Comparison of ENCODE assay signal across 2 cellular contexts in the genomic region with DNA sequence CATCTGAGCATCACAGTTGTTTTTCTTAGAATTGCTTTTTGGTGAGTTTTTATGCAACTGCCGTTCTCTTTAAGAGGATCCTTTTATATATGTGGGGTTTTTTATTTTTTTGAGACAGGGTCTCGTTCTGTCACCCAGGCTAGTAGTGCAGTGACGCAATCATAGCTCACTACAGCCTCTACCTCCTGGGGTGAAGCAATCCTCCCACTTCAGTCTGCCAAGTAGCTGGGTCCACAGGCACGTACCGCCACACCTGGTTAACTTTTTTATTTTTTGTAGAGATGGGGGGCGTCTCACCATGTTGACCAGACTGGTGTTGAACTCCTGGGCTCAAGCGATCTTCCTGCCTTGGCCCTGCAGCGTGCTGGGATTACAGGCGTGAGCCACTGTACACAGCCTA.
TF ChIP-seq lines count a peak whose summit lies in the region.

No MANE protein-coding gene starts in this region.

TF ChIP-seq in GM12891, 5 proteins besides CTCF, POLR2A, EP300 and RAD21 (continued from another document):
- TF ChIP-seq SPI1 (IDR thresholded peaks at IDR 0.05; ENCODE audit: low read depth, low read length), result no peak

TF ChIP-seq in K562, 482 proteins besides CTCF, POLR2A, EP300 and RAD21 (continued from another document):
- TF ChIP-seq, protein P1, sequence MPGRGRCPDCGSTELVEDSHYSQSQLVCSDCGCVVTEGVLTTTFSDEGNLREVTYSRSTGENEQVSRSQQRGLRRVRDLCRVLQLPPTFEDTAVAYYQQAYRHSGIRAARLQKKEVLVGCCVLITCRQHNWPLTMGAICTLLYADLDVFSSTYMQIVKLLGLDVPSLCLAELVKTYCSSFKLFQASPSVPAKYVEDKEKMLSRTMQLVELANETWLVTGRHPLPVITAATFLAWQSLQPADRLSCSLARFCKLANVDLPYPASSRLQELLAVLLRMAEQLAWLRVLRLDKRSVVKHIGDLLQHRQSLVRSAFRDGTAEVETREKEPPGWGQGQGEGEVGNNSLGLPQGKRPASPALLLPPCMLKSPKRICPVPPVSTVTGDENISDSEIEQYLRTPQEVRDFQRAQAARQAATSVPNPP (IDR thresholded peaks at IDR 0.05; ENCODE audit: borderline replicate concordance, insufficient read depth, insufficient read length), result no peak
- TF ChIP-seq ZNF354B (CRISPR knock-in tag; IDR thresholded peaks at IDR 0.05) (no peak), CEBPB (tag; IDR thresholded peaks at IDR 0.05) (peak; percentile 22; the same call in 1 of the 2 replicates)
